ENCODE assay signal across 9 cellular contexts in the genomic region with DNA sequence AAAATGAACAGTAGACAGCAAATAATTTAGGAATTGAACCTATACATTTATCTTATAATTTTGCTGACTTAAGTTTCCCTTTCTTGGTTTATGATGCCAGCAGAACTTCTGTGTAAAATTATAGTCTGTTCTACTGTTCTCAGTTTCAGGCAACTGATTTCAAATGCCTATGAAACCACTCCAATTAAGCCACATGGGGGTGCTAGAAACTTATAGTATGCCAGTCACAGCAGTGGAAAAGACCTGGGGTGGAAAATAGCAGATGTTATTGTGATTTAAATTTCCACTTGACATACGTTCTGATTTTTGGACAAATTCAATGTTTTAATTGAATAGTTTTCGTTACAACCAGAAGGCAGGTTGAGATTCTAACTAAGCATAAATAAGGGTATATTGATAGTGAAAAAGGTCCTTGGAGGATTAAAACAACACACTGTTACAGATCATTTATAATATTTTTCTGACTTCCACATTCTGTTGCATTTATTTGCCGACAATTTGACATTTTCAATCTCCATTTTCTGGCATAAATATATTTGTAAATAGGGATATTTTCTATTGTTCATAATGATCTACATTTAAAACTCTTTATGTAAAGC.
DNase-seq lines count a peak whose midpoint lies in the region; ATAC-seq and TF ChIP-seq lines count a peak whose summit lies in the region.
"Had no signal": no experiment of that assay in that cellular context is flagged by ENCODE, and none has a peak within 500 bp of the region (broad histone marks: within the 10 kb centered on the region; RNA-seq: fewer than 3 reads in every experiment).

No MANE protein-coding gene starts in this region.

- TF ChIP-seq CTCF in AG04449 (IDR thresholded peaks at IDR 0.05; ENCODE audit: insufficient read depth, low read length, missing control alignments) (peak; percentile 54), ovary (IDR thresholded peaks at IDR 0.05) (no peak)

- H3K9me3 ChIP-seq in ovary, result no peaks in the 10 kb centered on the region

- no peak overlapping the region for H3K27ac ChIP-seq in ovary
- H3K27ac ChIP-seq: epithelial cell of prostate had no signal

- H3K4me3 ChIP-seq in AG04449 (ENCODE audit: low read depth, low read length), result no peak overlapping the region
- no peak overlapping the region for H3K4me3 ChIP-seq in ovary

- H3K4me1 ChIP-seq in ovary (ENCODE audit: insufficient read depth), result no peaks in the 10 kb centered on the region

- POLR2A ChIA-PET in AG04449 (lab: Yijun Ruan, JAX), result no interaction called here

- TF ChIP-seq POLR2A in ovary (IDR thresholded peaks at IDR 0.05), result no peak

- TF ChIP-seq EP300 in ovary (IDR thresholded peaks at IDR 0.05), result no peak

- no peak for DNase-seq in AG04449 (ENCODE audit: low read depth, low spot score)
- peak; percentile 55 for DNase-seq in NCI-H2029 treated with DMSO at 0.1 percent for 48 hours (lab: John Stamatoyannopoulos, UW)
- DNase-seq in amniotic epithelial cell (ENCODE audit: low read depth), result peak; percentile 50
- peak; percentile 79 for DNase-seq in left kidney (ENCODE audit: low read depth, low spot score)
- DNase-seq in ovary, result no peak
- DNase-seq in effector CD8-positive, alpha-beta T cell (lab: John Stamatoyannopoulos, UW), result no peak

- H3K27me3 ChIP-seq in ovary, result no peaks in the 10 kb centered on the region

- CTCF ChIA-PET in AG04449 (lab: Yijun Ruan, JAX), result interaction anchor here (1.1 to 1.7 kb wide), 5 partner anchors 10 to 1950 kb away, joined by 3 to 6 read pairs (median 3); no protein-coding TSS in a partner anchor

- 20 to 26% (median 23%) methylated on average over 3 of the region's 3 CpGs for WGBS in ovary, 3 donors

- peak; percentile 66 for ATAC-seq in GM18499 (IDR thresholded peaks at IDR 0.05; ENCODE audit: insufficient read depth, unreplicated experiment)
- ATAC-seq in HG03060 (IDR thresholded peaks at IDR 0.05; ENCODE audit: low read depth, unreplicated experiment), result peak; percentile 62

- H3K36me3 ChIP-seq in ovary, result no peaks in the 10 kb centered on the region

- intact Hi-C loops in ovary (cut with DNase I), result no loop called here

Comparison
In these comparisons a context has a peak if more than half of its experiments do, and no peak if none do; other contexts are left out.
1. DNase-seq: peak in NCI-H2029 treated with DMSO at 0.1 percent for 48 hours (single experiment), amniotic epithelial cell (single experiment) and left kidney (single experiment); none in AG04449 (single experiment), ovary (0 of 5) and effector CD8-positive, alpha-beta T cell (single experiment).